ENCODE assay signal across 8 cellular contexts in the genomic region with DNA sequence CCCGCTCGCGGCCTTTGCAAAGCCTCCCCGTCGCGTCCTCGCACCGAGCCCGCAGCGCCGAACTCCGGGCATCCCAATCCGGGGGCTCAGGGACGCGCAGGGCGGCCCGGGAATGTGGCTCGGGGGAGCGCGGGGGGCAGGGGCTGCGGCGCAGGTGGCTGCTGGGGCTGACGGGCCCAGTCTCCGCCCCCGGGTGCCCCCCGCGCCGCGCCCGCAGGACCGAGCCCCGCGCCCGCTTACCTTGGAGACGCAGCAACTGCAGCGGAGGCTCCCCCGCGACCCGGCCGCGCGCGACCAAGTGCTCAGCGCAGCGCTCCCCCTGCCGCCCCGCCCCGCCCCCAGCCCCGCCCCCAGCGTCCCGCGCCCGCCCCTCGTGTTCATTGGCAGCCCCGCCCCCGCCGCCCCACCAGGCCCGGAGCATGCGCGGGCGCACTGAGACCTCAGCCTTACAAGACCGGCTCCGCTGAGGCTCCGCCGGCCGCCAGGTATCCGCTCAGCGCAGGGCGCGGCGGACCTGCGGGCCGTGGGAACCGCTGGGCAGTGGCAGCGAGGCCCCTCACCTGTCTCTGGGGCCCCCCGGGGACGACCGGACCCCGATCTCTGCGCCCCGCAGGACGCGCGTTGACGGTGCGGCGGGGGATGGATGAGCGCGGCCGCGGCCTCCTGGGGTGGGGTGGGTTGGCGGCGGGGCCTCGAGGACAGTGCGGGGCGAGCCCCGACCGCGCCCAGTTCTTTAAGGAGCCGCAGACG. TPM values are rescaled to one million over a fixed set of nuclear protein-coding genes. Genes with fewer than 3 reads are reported as not detected.
DNase-seq lines count a peak whose midpoint lies in the region; ATAC-seq and TF ChIP-seq lines count a peak whose summit lies in the region.
"Not testable (repeated sequence)": the region's sequence is repeated elsewhere in the genome, so short reads cannot be mapped to it uniquely, and the experiment has no call there.

A gene with protein sequence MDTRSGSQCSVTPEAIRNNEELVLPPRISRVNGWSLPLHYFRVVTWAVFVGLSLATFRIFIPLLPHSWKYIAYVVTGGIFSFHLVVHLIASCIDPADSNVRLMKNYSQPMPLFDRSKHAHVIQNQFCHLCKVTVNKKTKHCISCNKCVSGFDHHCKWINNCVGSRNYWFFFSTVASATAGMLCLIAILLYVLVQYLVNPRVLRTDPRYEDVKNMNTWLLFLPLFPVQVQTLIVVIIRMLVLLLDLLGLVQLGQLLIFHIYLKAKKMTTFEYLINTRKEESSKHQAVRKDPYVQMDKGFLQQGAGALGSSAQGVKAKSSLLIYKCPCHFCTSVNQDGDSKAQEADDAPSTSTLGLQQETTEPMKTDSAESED (minus strand): TSS at position 302 of the 750 bp plus-strand sequence. CDS start 17,810 bp downstream, outside the sequence.

- H3K27ac Mint-ChIP-seq in naive thymus-derived CD8-positive, alpha-beta T cell, result peak within 1 kb of the TSS in 2 of 10 donors; percentile 73 to 74

- not testable (repeated sequence) for H3K9me3 Mint-ChIP-seq in naive thymus-derived CD8-positive, alpha-beta T cell

- peak within 1 kb of the TSS; percentile 51 for H3K4me3 ChIP-seq in fibroblast of pulmonary artery (replicated peaks; ENCODE audit: low read depth, low read length)

- POLR2A ChIA-PET in naive thymus-derived CD8-positive, alpha-beta T cell (lab: Charles Lee), result not testable (repeated sequence)

- not testable (repeated sequence) for H3K36me3 Mint-ChIP-seq in naive thymus-derived CD8-positive, alpha-beta T cell

- DNase-seq in DMS 273 treated with DMSO at 0.1 percent for 48 hours (lab: John Stamatoyannopoulos, UW) (peak; percentile 55), HCEC 1CT (peak; percentile 11), MV-4-11 (lab: John Stamatoyannopoulos, UW) (peak; percentile 49), SK-N-DZ (ENCODE audit: low spot score) (peak; percentile 87), fibroblast of pulmonary artery (ENCODE audit: low read depth) (peak; percentile 69)
- peak; percentile 80 to 93 (median 90) for DNase-seq in activated naive CD4-positive, alpha-beta T cell (lab: John Stamatoyannopoulos, UW)
- peak; percentile 66 to 93 (median 83) for DNase-seq in naive thymus-derived CD8-positive, alpha-beta T cell
- peak; percentile 94 for DNase-seq in stimulated activated CD8-positive, alpha-beta memory T cell treated with anti-CD3 and anti-CD28 coated beads, Interleukin-4, amount 100 ng/mL, for 48 hours

- peak; percentile 74 to 78 for ATAC-seq in naive thymus-derived CD8-positive, alpha-beta T cell

- not testable (repeated sequence) for H3K4me1 Mint-ChIP-seq in naive thymus-derived CD8-positive, alpha-beta T cell

- H3K4me3 Mint-ChIP-seq in naive thymus-derived CD8-positive, alpha-beta T cell, result peak within 1 kb of the TSS; percentile 68 to 84 (median 80)

- H3K27me3 Mint-ChIP-seq in naive thymus-derived CD8-positive, alpha-beta T cell, result peaks cover 0 to 24% (median 4%) of the 10 kb centered on the region in 5 donors

- not testable (repeated sequence) for TF ChIP-seq CTCF in fibroblast of pulmonary artery (IDR thresholded peaks at IDR 0.05; ENCODE audit: low read length, missing control alignments)

RNA-seq across cellular contexts. Expression of the gene that starts here (rescaled TPM):
- polyA plus RNA-seq in SK-N-DZ (2014; cell fraction: cytosol; rRNA removed), result 5.9 and 8.4 TPM in 2 replicates
- polyA plus RNA-seq in SK-N-DZ (2014; cell fraction: nucleus; rRNA removed), result 38.4 and 47.7 TPM in 2 replicates
- total RNA-seq in naive thymus-derived CD8-positive, alpha-beta T cell, result 1 to 10 TPM; 1.1 to 2.3 TPM
- not detected for polyA plus RNA-seq in naive thymus-derived CD8-positive, alpha-beta T cell

Comparison
In these comparisons a context has a peak if more than half of its experiments do, and no peak if none do; other contexts are left out.
1. Peak in every context shown above with its lines: DNase-seq, ATAC-seq and H3K4me3 ChIP-seq.
2. DNase-seq: peak in every context shown above with its lines; median percentile 94 in stimulated activated CD8-positive, alpha-beta memory T cell treated with anti-CD3 and anti-CD28 coated beads, Interleukin-4, amount 100 ng/mL, for 48 hours; 90 in activated naive CD4-positive, alpha-beta T cell; 87 in SK-N-DZ; 83 in naive thymus-derived CD8-positive, alpha-beta T cell; 69 in fibroblast of pulmonary artery; 55 in DMS 273 treated with DMSO at 0.1 percent for 48 hours; 49 in MV-4-11; 11 in HCEC 1CT.